8 cellular contexts compared by ENCODE assay signal in genomic region chr6:106103728-106104109, GRCh38. TPM values are rescaled to one million over a fixed set of nuclear protein-coding genes. Genes with fewer than 3 reads are reported as not detected.
A peak's percentile ranks its signal among the peaks of the same experiment; 100 is the strongest.
DNase-seq lines count a peak whose midpoint lies in the region; ATAC-seq and TF ChIP-seq lines count a peak whose summit lies in the region.

No MANE protein-coding gene starts in this region.

- peak; percentile 54 for DNase-seq in activated CD4-positive, alpha-beta T cell treated with anti-CD3 and anti-CD28 coated beads for 48 hours
- no peak for DNase-seq in left lobe of liver (ENCODE audit: low spot score)
- no peak for DNase-seq in testis
- no peak for DNase-seq in medulla oblongata (ENCODE audit: extremely low spot score)
- DNase-seq in DMS153 (lab: John Stamatoyannopoulos, UW) = no peak
- no peak for DNase-seq in NCI-H2227 treated with DMSO at 0.1 percent for 48 hours (lab: John Stamatoyannopoulos, UW)

- no peak overlapping the region for H3K27ac ChIP-seq in testis

- no peaks in the 10 kb centered on the region for H3K36me3 ChIP-seq in testis (ENCODE audit: low read depth, missing control alignments)

- H3K4me1 ChIP-seq in testis = no peaks in the 10 kb centered on the region

- no peak for TF ChIP-seq POLR2A in testis (IDR thresholded peaks at IDR 0.05)

- H3K9me3 ChIP-seq in testis = no peaks in the 10 kb centered on the region

- intact Hi-C loops in testis (cut with DNase I; ENCODE audit: low total_unique reads) = no loop called here

- no peak for TF ChIP-seq CTCF in testis (IDR thresholded peaks at IDR 0.05)

- 63 to 65% methylated on average over 9 of the region's 9 CpGs for WGBS in testis, 2 donors

- ATAC-seq in GM18868 (IDR thresholded peaks at IDR 0.05; ENCODE audit: unreplicated experiment) (peak; percentile 31), HG02981 (IDR thresholded peaks at IDR 0.05; ENCODE audit: unreplicated experiment) (peak; percentile 45), left lobe of liver (peak; percentile 36)

- H3K4me3 ChIP-seq in testis = no peak overlapping the region

- no peaks in the 10 kb centered on the region for H3K27me3 ChIP-seq in testis

RNA-seq across cellular contexts. Expression of gene PRDM1, which starts 17.6 kb away (rescaled TPM):
- total RNA-seq in left lobe of liver (1.0 TPM), testis (1 to 10 TPM; 3.5 to 4.1 TPM)
- polyA plus RNA-seq in testis (ENCODE audit: insufficient read depth, low read depth, low replicate concordance) = 3.3 TPM
